ENCODE assay signal across 18 cellular contexts in the genomic region with DNA sequence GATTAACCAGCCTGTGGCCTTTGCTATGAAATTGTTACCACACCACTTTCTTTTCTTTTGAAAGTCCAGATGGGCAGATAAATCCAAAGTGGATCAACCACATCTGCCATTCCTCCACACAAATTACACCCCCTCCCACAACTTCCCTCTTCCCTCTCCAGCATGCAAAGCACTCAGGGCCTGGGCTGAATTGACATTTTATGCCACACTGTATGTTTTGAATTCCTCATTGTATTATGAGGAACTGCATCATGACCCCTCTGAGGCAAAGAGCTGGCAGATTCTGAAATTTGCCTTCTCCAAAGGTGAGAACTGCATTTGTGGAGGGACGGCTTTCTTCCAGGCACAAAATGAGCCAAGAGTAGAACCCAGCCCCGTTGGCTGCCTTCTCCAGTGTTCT.
"Had no signal": no experiment of that assay in that cellular context is flagged by ENCODE, and none has a peak within 500 bp of the region (broad histone marks: within the 10 kb centered on the region; RNA-seq: fewer than 3 reads in every experiment).

No MANE protein-coding gene starts in this region.

- H3K4me1 Mint-ChIP-seq: activated naive CD8-positive, alpha-beta T cell treated with anti-CD3 and anti-CD28 coated beads, Interleukin-2, amount 50 U/mL, for 24 hours; activated T-helper 17 cell treated with anti-CD3 and anti-CD28 coated beads, Interleukin-2, amount 50 U/mL, for 72 hours; naive B cell had no signal

- H3K36me3 ChIP-seq: ascending aorta, breast epithelium, ovary had no signal

- H3K4me3 ChIP-seq: ascending aorta, breast epithelium, ovary had no signal

- ATAC-seq: activated naive CD8-positive, alpha-beta T cell treated with anti-CD3 and anti-CD28 coated beads, Interleukin-2, amount 50 U/mL, for 24 hours; activated T-helper 17 cell treated with anti-CD3 and anti-CD28 coated beads, Interleukin-2, amount 50 U/mL, for 72 hours had no signal

- H3K27ac ChIP-seq: ascending aorta, breast epithelium, epithelial cell of prostate, ovary, VCaP had no signal

- H3K27me3 ChIP-seq: ascending aorta, breast epithelium, ovary had no signal

- DNase-seq: activated CD4-positive, alpha-beta T cell treated with anti-CD3 and anti-CD28 coated beads for 1 hour; activated CD4-positive, alpha-beta T cell treated with anti-CD3 and anti-CD28 coated beads, Interleukin-2, amount 50 U/mL, for 4 hours; activated naive CD4-positive, alpha-beta T cell treated with anti-CD3 and anti-CD28 coated beads for 36 hours; activated naive CD8-positive, alpha-beta T cell treated with anti-CD3 and anti-CD28 coated beads, Interleukin-2, amount 50 U/mL, for 24 hours; activated T-cell treated with anti-CD3 and anti-CD28 coated beads for 4 hours; foreskin melanocyte; head of caudate nucleus; left cardiac atrium; mammary epithelial cell; naive B cell; ovary; stimulated activated CD4-positive, alpha-beta T cell treated with anti-CD3 and anti-CD28 coated beads, Interleukin-12 subunit alpha, Interleukin-12 subunit beta, amount 100 ng/mL, for 4 hours; stimulated activated CD4-positive, alpha-beta T cell treated with anti-CD3 and anti-CD28 coated beads, Interleukin-2, amount 100 ng/mL, for 24 hours had no signal

- H3K4me1 ChIP-seq: ascending aorta, breast epithelium had no signal

- H3K9me3 ChIP-seq: ascending aorta, breast epithelium, ovary had no signal

- H3K4me3 Mint-ChIP-seq: activated naive CD4-positive, alpha-beta T cell treated with anti-CD3 and anti-CD28 coated beads for 36 hours; activated naive CD8-positive, alpha-beta T cell treated with anti-CD3 and anti-CD28 coated beads, Interleukin-2, amount 50 U/mL, for 24 hours; activated T-helper 17 cell treated with anti-CD3 and anti-CD28 coated beads, Interleukin-2, amount 50 U/mL, for 72 hours; naive B cell had no signal

- H3K27ac Mint-ChIP-seq: activated naive CD4-positive, alpha-beta T cell treated with anti-CD3 and anti-CD28 coated beads for 36 hours; activated naive CD8-positive, alpha-beta T cell treated with anti-CD3 and anti-CD28 coated beads, Interleukin-2, amount 50 U/mL, for 24 hours; activated T-helper 17 cell treated with anti-CD3 and anti-CD28 coated beads, Interleukin-2, amount 50 U/mL, for 72 hours had no signal

- H3K27me3 Mint-ChIP-seq: activated naive CD8-positive, alpha-beta T cell treated with anti-CD3 and anti-CD28 coated beads, Interleukin-2, amount 50 U/mL, for 24 hours; activated T-helper 17 cell treated with anti-CD3 and anti-CD28 coated beads, Interleukin-2, amount 50 U/mL, for 72 hours had no signal

- H3K36me3 Mint-ChIP-seq: naive B cell had no signal
